In the genomic region with DNA sequence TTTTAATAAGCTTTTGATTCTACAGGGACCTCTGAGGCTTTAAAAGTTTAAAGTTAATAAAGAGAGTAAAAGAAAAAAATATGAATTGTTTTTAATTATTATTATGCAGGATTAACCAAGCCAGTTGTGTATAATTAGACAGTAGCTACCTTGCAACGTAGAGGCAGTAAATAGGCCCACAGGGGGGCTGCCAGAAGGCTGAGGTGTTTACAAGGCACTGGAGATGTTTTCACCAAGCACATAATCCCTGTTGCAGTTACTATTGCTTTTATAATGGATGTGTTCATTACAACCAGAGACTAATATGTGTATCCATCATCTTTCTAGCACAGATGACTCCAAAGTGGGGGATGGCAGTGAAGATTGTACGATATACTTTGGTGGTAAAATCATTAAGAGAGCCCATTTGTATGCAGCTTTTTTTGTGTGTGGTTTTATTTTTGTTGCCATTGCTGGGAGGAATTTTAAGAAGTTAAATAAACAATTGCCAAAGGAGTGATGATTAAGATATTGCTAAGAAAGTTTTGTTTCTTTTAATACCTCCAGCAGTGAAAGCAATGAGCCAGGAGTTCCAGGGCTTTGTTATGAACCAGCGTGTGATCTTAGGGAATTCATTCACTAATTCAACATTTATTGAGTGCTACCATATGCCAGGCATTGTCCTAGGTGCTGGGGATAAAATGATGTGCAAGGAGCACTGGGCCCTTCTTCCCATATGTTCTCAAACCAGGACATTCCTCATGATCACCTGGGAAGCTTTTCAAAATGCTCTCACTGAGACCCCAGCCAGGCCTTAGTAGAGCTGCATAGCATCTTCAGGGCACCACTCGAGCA, we compare ENCODE assay signal across 20 cellular contexts.
DNase-seq lines count a peak whose midpoint lies in the region; ATAC-seq, FAIRE-seq and TF ChIP-seq lines count a peak whose summit lies in the region.
"Had no signal": no experiment of that assay in that cellular context is flagged by ENCODE, and none has a peak within 500 bp of the region (broad histone marks: within the 10 kb centered on the region; RNA-seq: fewer than 3 reads in every experiment).

No MANE protein-coding gene starts in this region.

- no peak for TF ChIP-seq CTCF in H1 (IDR thresholded peaks at IDR 0.05; ENCODE audit: control extremely low read depth in 1 of 3, insufficient read depth in 1 of 3, low read depth in 1 of 3, low read length in 3 of 3)
- no peak for TF ChIP-seq CTCF in neural cell (IDR thresholded peaks at IDR 0.05; ENCODE audit: poor library complexity, severe bottlenecking)

- H3K36me3 ChIP-seq in HUES6 (ENCODE audit: control insufficient read depth, insufficient read depth, low read length) (no peaks in the 10 kb centered on the region), H1 (ENCODE audit: control insufficient read depth in 2 of 4, insufficient read depth in 4 of 4, low read length in 3 of 4) (no peaks in the 10 kb centered on the region), neural cell (ENCODE audit: insufficient read depth, low read length) (no peaks in the 10 kb centered on the region)
- H3K36me3 ChIP-seq: brain microvascular endothelial cell, upper lobe of right lung had no signal

- H4K91ac ChIP-seq in H1 (replicated peaks; ENCODE audit: insufficient read length, low read length): no peak overlapping the region

- no peak overlapping the region for H3K4ac ChIP-seq in H1 (replicated peaks; ENCODE audit: insufficient read length, low read depth, low read length)

- TF ChIP-seq EP300 in H1 (IDR thresholded peaks at IDR 0.05; ENCODE audit: borderline replicate concordance in 1 of 2, low read depth in 2 of 2, low read length in 2 of 2): no peak
- no peak for TF ChIP-seq EP300 in neural cell (conservative IDR thresholded peaks at IDR 0.05; ENCODE audit: poor library complexity, severe bottlenecking)

- H3K79me2 ChIP-seq in H1 (ENCODE audit: control insufficient read depth in 1 of 2, insufficient read depth in 2 of 2, low read length in 2 of 2) (no peaks in the 10 kb centered on the region), neural cell (replicated peaks; ENCODE audit: insufficient read depth, low read length) (no peaks in the 10 kb centered on the region)

- no peaks in the 10 kb centered on the region for H3K23me2 ChIP-seq in H1 (ENCODE audit: low read depth, low read length)

- H3K4me2 ChIP-seq in H1 (ENCODE audit: insufficient read depth in 1 of 2, low read depth in 2 of 2, low read length in 2 of 2): peak overlapping the region; percentile 45 to 51; a peak in 3 of 4 replicates
- H3K4me2 ChIP-seq in neural cell (ENCODE audit: low read length): peak overlapping the region; percentile 41
- H3K4me2 ChIP-seq: A549 had no signal

- TF ChIP-seq POLR2A in H1 (IDR thresholded peaks at IDR 0.05; ENCODE audit: control extremely low read depth in 1 of 2, low read depth in 2 of 2, low read length in 2 of 2): no peak

- H4K8ac ChIP-seq in H1 (ENCODE audit: extremely low read depth, insufficient read depth, low read length): no peak overlapping the region

- H3K14ac ChIP-seq in H1 (ENCODE audit: insufficient read length): no peak overlapping the region

- no peak overlapping the region for H2AK5ac ChIP-seq in H1 (ENCODE audit: low read depth, low read length)

- peaks cover 60% of the 10 kb centered on the region for H3K4me1 ChIP-seq in HUES6 (ENCODE audit: control insufficient read depth, insufficient read depth, low read length)
- H3K4me1 ChIP-seq in H1 (replicated peaks in 1 of 4; ENCODE audit: control insufficient read depth in 3 of 4, insufficient read depth in 4 of 4, low read length in 3 of 4): peaks cover 6 to 36% (median 28%) of the 10 kb centered on the region in 4 experiments; a peak in 6 of 7 replicates
- H3K4me1 ChIP-seq: upper lobe of right lung had no signal

- 0 out of 2 replicates have a peak overlapping the region, but pooled peaks have one; percentile 39 for H3K27ac ChIP-seq in HUES6 (ENCODE audit: low read depth, low read length)
- H3K27ac ChIP-seq in H1 (ENCODE audit: low read depth, low read length): no peak overlapping the region
- no peak overlapping the region for H3K27ac ChIP-seq in neural cell (ENCODE audit: low read length)
- H3K27ac ChIP-seq: A549, brain microvascular endothelial cell, upper lobe of right lung had no signal

- H2BK15ac ChIP-seq in H1 (ENCODE audit: low read length): no peak overlapping the region

- no peak overlapping the region for H2BK5ac ChIP-seq in H1 (ENCODE audit: low read depth, low read length)

- no peak overlapping the region for H2BK12ac ChIP-seq in H1 (ENCODE audit: low read depth, low read length)

- no peak overlapping the region for H2BK20ac ChIP-seq in H1 (ENCODE audit: low read length)

- H2BK120ac ChIP-seq in H1 (replicated peaks; ENCODE audit: low read depth, low read length): no peak overlapping the region

- DNase-seq in NCI-H1417 (lab: John Stamatoyannopoulos, UW): peak in 2 of 3 experiments; percentile 32 to 71
- DNase-seq in NCI-H1417 treated with DMSO at 0.1 percent for 48 hours (lab: John Stamatoyannopoulos, UW): no peak
- DNase-seq in H1 (ENCODE audit: low read depth in 1 of 2, low spot score in 2 of 2): peak in 1 of 2 experiments; percentile 46
- DNase-seq in urothelium cell line (ENCODE audit: low spot score): no peak
- DNase-seq in DMS53 treated with DMSO at 0.1 percent for 48 hours (lab: John Stamatoyannopoulos, UW; ENCODE audit: unreplicated experiment): no peak
- DNase-seq: activated CD4-positive, alpha-beta T cell treated with anti-CD3 and anti-CD28 coated beads, Interleukin-2, amount 10 ng/mL, durations not matched to agents 7 days and 5 days; activated naive CD4-positive, alpha-beta T cell; brain microvascular endothelial cell; CD4-positive, CD25-positive, alpha-beta regulatory T cell; erythroblast; head of caudate nucleus; NCI-H1092; RPMI8226; stimulated activated naive CD8-positive, alpha-beta T cell treated with anti-CD3 and anti-CD28 coated beads, Interleukin-15, Interleukin-2, amounts not matched to agents 100 U/mL and 50 U/mL, for 24 hours; upper lobe of right lung had no signal

- no peaks in the 10 kb centered on the region for H3F3A ChIP-seq in neural cell (ENCODE audit: insufficient read depth, low read length, poor library complexity, severe bottlenecking)

- H4K5ac ChIP-seq in H1 (ENCODE audit: insufficient read length, low read depth, low read length): no peak overlapping the region

- H2AFZ ChIP-seq in H1 (ENCODE audit: low read length) (no peak overlapping the region), neural cell (ENCODE audit: low read depth, low read length) (no peak overlapping the region)

- TF ChIP-seq RAD21 in H1 (IDR thresholded peaks at IDR 0.05 in 1 of 2, conservative IDR thresholded peaks at IDR 0.05 in 1 of 2; ENCODE audit: low read depth in 2 of 2, low read length in 2 of 2) (no peak), neural cell (conservative IDR thresholded peaks at IDR 0.05) (no peak)

- no peak overlapping the region for H3K56ac ChIP-seq in H1 (replicated peaks; ENCODE audit: insufficient read length, low read depth, low read length)

- H3K9me3 ChIP-seq in HUES6 (ENCODE audit: control insufficient read depth, insufficient read depth, low read depth, low read length) (no peaks in the 10 kb centered on the region), H1 (ENCODE audit: insufficient read depth in 2 of 2, low read depth in 1 of 2, low read length in 1 of 2) (no peaks in the 10 kb centered on the region), neural cell (ENCODE audit: low read length) (no peaks in the 10 kb centered on the region)
- H3K9me3 ChIP-seq: A549, upper lobe of right lung had no signal

- no peak overlapping the region for H3K23ac ChIP-seq in H1 (ENCODE audit: insufficient read length)

- 16% methylated on average over 4 of the region's 4 CpGs; no CpG with 5 or more reads in 1 of the 2 experiments for WGBS in H1 (ENCODE audit: extremely low coverage in 1 of 2, insufficient coverage in 1 of 2, insufficient read length in 1 of 2, insufficient replicate concordance in 2 of 2, low coverage in 1 of 2, low lambda C conversion rate in 2 of 2, missing lambda C conversion rate in 1 of 2), 2 experiments

- CTCF ChIA-PET in H1 (lab: Charles Lee; ENCODE audit: partially characterized antibody): interaction anchor here (0.6 to 1.5 kb wide), 3 partner anchors 33 to 283 kb away, joined by 3 read pairs; no protein-coding TSS in a partner anchor

- H3K27me3 ChIP-seq in HUES6 (ENCODE audit: control insufficient read depth, insufficient read depth, low read length): no peaks in the 10 kb centered on the region
- H3K27me3 ChIP-seq in H1 (replicated peaks in 1 of 4; ENCODE audit: control insufficient read depth in 3 of 4, extremely low read depth in 1 of 4, insufficient read depth in 3 of 4, low read length in 3 of 4): no peaks in the 10 kb centered on the region
- no peaks in the 10 kb centered on the region for H3K27me3 ChIP-seq in neural cell (ENCODE audit: insufficient read depth, low read depth, low read length)
- H3K27me3 ChIP-seq: brain microvascular endothelial cell, upper lobe of right lung had no signal

- POLR2A ChIA-PET in H1 (lab: Charles Lee; ENCODE audit: partially characterized antibody): interaction anchor here (1.1 to 2.0 kb wide), 2 partner anchors 9 to 19 kb away, joined by 3 to 6 read pairs; no protein-coding TSS in a partner anchor

- H3K4me3 ChIP-seq in HUES6 (ENCODE audit: low read depth, low read length) (peak overlapping the region; percentile 7; the same call in 1 of the 2 replicates), H1 (ENCODE audit: extremely low read depth in 1 of 4, insufficient read depth in 2 of 4, low read depth in 3 of 4, low read length in 4 of 4) (peak overlapping the region in 1 of 4 experiments; percentile 36; a peak in 1 of 8 replicates), neural cell (ENCODE audit: low read length) (no peak overlapping the region)
- H3K4me3 ChIP-seq: A549, upper lobe of right lung had no signal

- no peak overlapping the region for H3K9ac ChIP-seq in HUES6 (ENCODE audit: low read length)
- no peak overlapping the region for H3K9ac ChIP-seq in H1 (replicated peaks in 1 of 4; ENCODE audit: extremely low read depth in 1 of 4, low read depth in 3 of 4, low read length in 3 of 4)
- no peak overlapping the region for H3K9ac ChIP-seq in neural cell (ENCODE audit: low read length)

- no peak overlapping the region for H3K18ac ChIP-seq in H1 (ENCODE audit: extremely low read depth, low read length)

- no peaks in the 10 kb centered on the region for H4K20me1 ChIP-seq in H1 (replicated peaks in 1 of 2; ENCODE audit: control insufficient read depth in 1 of 2, insufficient read depth in 2 of 2, low read length in 2 of 2)
- H4K20me1 ChIP-seq in neural cell (ENCODE audit: insufficient read depth): no peaks in the 10 kb centered on the region

- ATAC-seq in HG03045 (IDR thresholded peaks at IDR 0.05; ENCODE audit: unreplicated experiment): no peak
- ATAC-seq: A549; stimulated activated naive CD8-positive, alpha-beta T cell treated with anti-CD3 and anti-CD28 coated beads, Interleukin-15, Interleukin-2, amounts not matched to agents 100 U/mL and 50 U/mL, for 24 hours had no signal

- FAIRE-seq in H1 (lab: Jason Lieb, UNC) (peak; percentile 63), urothelium cell line (lab: Jason Lieb, UNC) (no peak)
- FAIRE-seq: A549, TTC549 had no signal

- no peaks in the 10 kb centered on the region for H3K79me1 ChIP-seq in H1 (ENCODE audit: low read depth, low read length)

- H3K9me2 ChIP-seq in neural cell (ENCODE audit: insufficient read depth, low read length): no peaks in the 10 kb centered on the region

TF ChIP-seq in neural cell, 6 proteins besides CTCF, POLR2A, EP300 and RAD21 (continues in another document):
- no peak for TF ChIP-seq EZH2 (IDR thresholded peaks at IDR 0.05; ENCODE audit: borderline replicate concordance, insufficient read depth, low read length, poor library complexity, severe bottlenecking)

Comparison
In these comparisons a context has a peak if more than half of its experiments do, and no peak if none do; other contexts are left out.
1. DNase-seq: peak in NCI-H1417 (2 of 3); none in NCI-H1417 treated with DMSO at 0.1 percent for 48 hours (single experiment), urothelium cell line (single experiment) and DMS53 treated with DMSO at 0.1 percent for 48 hours (single experiment).